Comparison of ENCODE assay signal across 8 cellular contexts in genomic region chr11:65872555-65873279, GRCh38. TPM values are rescaled to one million over a fixed set of nuclear protein-coding genes. Genes with fewer than 3 reads are reported as not detected.
DNase-seq lines count a peak whose midpoint lies in the region; ATAC-seq and TF ChIP-seq lines count a peak whose summit lies in the region.

TSS of gene EFEMP2 (minus strand) at chr11:65872800. CDS start at chr11:65872354, 446 bp downstream.

- H3K14ac ChIP-seq in mesenchymal stem cell (ENCODE audit: low read length in 2 of 2): peak within 1 kb of the TSS; percentile 87 to 95

- H3K4me2 ChIP-seq in Loucy (ENCODE audit: low read depth, low read length, poor library complexity, severe bottlenecking) (peak within 1 kb of the TSS; percentile 85), mesenchymal stem cell (ENCODE audit: low read length, poor library complexity, severe bottlenecking) (peak within 1 kb of the TSS; percentile 97)

- H3F3A ChIP-seq in Loucy (ENCODE audit: low read depth): no peaks in the 10 kb centered on the region

- H3K4me3 ChIP-seq in AG09309 (ENCODE audit: control insufficient read depth, low read depth, low read length): peak within 1 kb of the TSS; percentile 77
- H3K4me3 ChIP-seq in Loucy (ENCODE audit: low read length, poor library complexity, severe bottlenecking): peak within 1 kb of the TSS; percentile 75
- peak within 1 kb of the TSS; percentile 88 to 91 for H3K4me3 ChIP-seq in mesenchymal stem cell (ENCODE audit: insufficient read depth in 1 of 2, low read depth in 1 of 2, low read length in 2 of 2)
- H3K4me3 ChIP-seq in upper lobe of right lung: peak within 1 kb of the TSS; percentile 59

- no peaks in the 10 kb centered on the region for H3K79me2 ChIP-seq in Loucy (ENCODE audit: insufficient read depth, low read length)

- H3K27ac ChIP-seq in mesenchymal stem cell (ENCODE audit: low read length, poor library complexity, severe bottlenecking): peak within 1 kb of the TSS; percentile 84
- peak within 1 kb of the TSS; percentile 74 for H3K27ac ChIP-seq in upper lobe of right lung

- H3K23ac ChIP-seq in mesenchymal stem cell (ENCODE audit: low read length in 2 of 2): peak within 1 kb of the TSS in 1 of 2 experiments; percentile 74

- H4K20me1 ChIP-seq in Loucy (ENCODE audit: insufficient read depth, low read length, poor library complexity, severe bottlenecking): no peaks in the 10 kb centered on the region

- no peaks in the 10 kb centered on the region for H3K9me2 ChIP-seq in Loucy (replicated peaks; ENCODE audit: low read depth, low read length)

- TF ChIP-seq CTCF in AG09309 (IDR thresholded peaks at IDR 0.05; ENCODE audit: control insufficient read depth, insufficient read depth, low read depth, low read length, missing control alignments): no peak
- TF ChIP-seq CTCF in Loucy (conservative IDR thresholded peaks at IDR 0.05; ENCODE audit: low read length): no peak
- no peak for TF ChIP-seq CTCF in upper lobe of right lung (IDR thresholded peaks at IDR 0.05)

- H2BK15ac ChIP-seq in mesenchymal stem cell (ENCODE audit: low read depth, poor library complexity, severe bottlenecking): peak within 1 kb of the TSS; percentile 98

- intact Hi-C loops in upper lobe of right lung (cut with DNase I): no loop called here

- peak within 1 kb of the TSS; percentile 96 to 98 for H3K4ac ChIP-seq in mesenchymal stem cell (ENCODE audit: low read depth in 1 of 2, low read length in 2 of 2)

- H3K27me3 ChIP-seq in Loucy (ENCODE audit: insufficient read depth, low read length, poor library complexity, severe bottlenecking) (no peaks in the 10 kb centered on the region), mesenchymal stem cell (ENCODE audit: control insufficient read depth in 1 of 2, insufficient read depth in 1 of 2, low read length in 2 of 2) (no peaks in the 10 kb centered on the region), upper lobe of right lung (no peaks in the 10 kb centered on the region)

- H3K9ac ChIP-seq in Loucy (ENCODE audit: low read depth, low read length, poor library complexity, severe bottlenecking): peak within 1 kb of the TSS; percentile 73
- peak within 1 kb of the TSS; percentile 94 for H3K9ac ChIP-seq in mesenchymal stem cell (ENCODE audit: low read length)

- ATAC-seq in upper lobe of right lung (peak; percentile 43), HG03432 (IDR thresholded peaks at IDR 0.05; ENCODE audit: unreplicated experiment) (no peak)

- H3K79me1 ChIP-seq in mesenchymal stem cell (replicated peaks; ENCODE audit: low read length, poor library complexity, severe bottlenecking): peaks cover 12% of the 10 kb centered on the region

- H3K4me1 ChIP-seq in Loucy (ENCODE audit: insufficient read depth, low read length, poor library complexity, severe bottlenecking) (peaks cover 34% of the 10 kb centered on the region), mesenchymal stem cell (ENCODE audit: control insufficient read depth, insufficient read depth, low read depth, low read length) (peaks cover 32% of the 10 kb centered on the region), upper lobe of right lung (peaks cover 19% of the 10 kb centered on the region)

- peak within 1 kb of the TSS; percentile 96 for H4K8ac ChIP-seq in mesenchymal stem cell (ENCODE audit: low read length)

- H3K9me3 ChIP-seq in Loucy (ENCODE audit: insufficient read depth, low read depth, low read length) (no peaks in the 10 kb centered on the region), mesenchymal stem cell (ENCODE audit: control insufficient read depth, low read length) (no peaks in the 10 kb centered on the region), upper lobe of right lung (no peaks in the 10 kb centered on the region)

- H2BK120ac ChIP-seq in mesenchymal stem cell (ENCODE audit: low read depth, low read length): peak within 1 kb of the TSS; percentile 91

- H2AK5ac ChIP-seq in mesenchymal stem cell (ENCODE audit: low read length, severe bottlenecking): peak within 1 kb of the TSS; percentile 85

- DNase-seq in AG09309 (ENCODE audit: low read depth) (no peak), dermis blood vessel endothelial cell (no peak), mesenchymal stem cell (peak; percentile 49), upper lobe of right lung (peak; percentile 82), NCI-H1048 (lab: John Stamatoyannopoulos, UW) (no peak), foreskin melanocyte (no peak)

- WGBS in mesenchymal stem cell: 1% methylated on average over 46 of the region's 74 CpGs

- no peaks in the 10 kb centered on the region for H3K36me3 ChIP-seq in Loucy (ENCODE audit: insufficient read depth, low read length)
- H3K36me3 ChIP-seq in mesenchymal stem cell (ENCODE audit: control insufficient read depth in 1 of 2, insufficient read depth in 2 of 2, low read depth in 1 of 2, low read length in 2 of 2): peaks cover 33 to 35% of the 10 kb centered on the region in 2 experiments
- H3K36me3 ChIP-seq in upper lobe of right lung: peaks cover 4% of the 10 kb centered on the region

- H4K91ac ChIP-seq in mesenchymal stem cell (ENCODE audit: low read length): peak within 1 kb of the TSS; percentile 97

- H2BK5ac ChIP-seq in mesenchymal stem cell (ENCODE audit: low read depth, low read length, poor library complexity, severe bottlenecking): peak within 1 kb of the TSS; percentile 36

- H2BK12ac ChIP-seq in mesenchymal stem cell (ENCODE audit: low read length in 2 of 2): peak within 1 kb of the TSS; percentile 82 to 97

- H2AFZ ChIP-seq in Loucy (ENCODE audit: low read length) (peak within 1 kb of the TSS; percentile 93), mesenchymal stem cell (ENCODE audit: low read depth, low read length) (peak within 1 kb of the TSS; percentile 84)

- H3K18ac ChIP-seq in mesenchymal stem cell (ENCODE audit: low read depth in 1 of 2, low read length in 2 of 2): peak within 1 kb of the TSS; percentile 97 to 98

RNA-seq across cellular contexts. Expression of gene EFEMP2, which starts in this region (rescaled TPM):
- total RNA-seq in dermis blood vessel endothelial cell: 16.8 and 22.1 TPM in 2 replicates
- polyA plus RNA-seq in mesenchymal stem cell (2013, experiment 1 of 2): 306 TPM
- 314 TPM for polyA plus RNA-seq in mesenchymal stem cell (2013, experiment 2 of 2)
- total RNA-seq in upper lobe of right lung: 62.0 TPM

Comparison
In these comparisons a context has a peak if more than half of its experiments do, and no peak if none do; other contexts are left out.
1. DNase-seq: peak in mesenchymal stem cell (single experiment) and upper lobe of right lung (single experiment); none in AG09309 (single experiment), dermis blood vessel endothelial cell (single experiment), NCI-H1048 (single experiment) and foreskin melanocyte (single experiment).
2. Peak in every context shown above with its lines, with median percentiles within 50 percentile points of each other: H3K4me3 ChIP-seq.